In genomic region chr7:50578065-50578464, GRCh38 we compare ENCODE assay signal across 5 cellular contexts. TPM values are rescaled to one million over a fixed set of nuclear protein-coding genes. Genes with fewer than 3 reads are reported as not detected.
"Had no signal": no experiment of that assay in that cellular context is flagged by ENCODE, and none has a peak within 500 bp of the region (broad histone marks: within the 10 kb centered on the region; RNA-seq: fewer than 3 reads in every experiment).

No MANE protein-coding gene starts in this region.

RNA-seq across cellular contexts. Expression of gene DDC, which starts 12.9 kb away (rescaled TPM):
- total RNA-seq: GM23338, H1, H9, IMR-90, K562 had no signal
